ENCODE assay signal across 17 cellular contexts in genomic region chr11:12683857-12684256, GRCh38. TPM values are rescaled to one million over a fixed set of nuclear protein-coding genes. Genes with fewer than 3 reads are reported as not detected.
DNase-seq lines count a peak whose midpoint lies in the region; ATAC-seq and TF ChIP-seq lines count a peak whose summit lies in the region.
"Had no signal": no experiment of that assay in that cellular context is flagged by ENCODE, and none has a peak within 500 bp of the region (broad histone marks: within the 10 kb centered on the region; RNA-seq: fewer than 3 reads in every experiment).

No MANE protein-coding gene starts in this region.

- ATAC-seq in GM18517 (IDR thresholded peaks at IDR 0.05; ENCODE audit: unreplicated experiment) = no peak
- ATAC-seq: activated T-helper 17 cell treated with anti-CD3 and anti-CD28 coated beads, Interleukin-2, amount 50 U/mL, for 72 hours; left cardiac atrium had no signal

- H3K27me3 ChIP-seq in GM23248 (replicated peaks; ENCODE audit: insufficient read depth) (no peaks in the 10 kb centered on the region), iPS-15b (ENCODE audit: control insufficient read depth, insufficient read depth, low read length) (peaks cover 60% of the 10 kb centered on the region), skeletal muscle tissue (ENCODE audit: control insufficient read depth in 3 of 3, insufficient read depth in 3 of 3, low read length in 3 of 3) (no peaks in the 10 kb centered on the region), BE2C (no peaks in the 10 kb centered on the region)

- no peaks in the 10 kb centered on the region for H3K9me2 ChIP-seq in GM23248 (ENCODE audit: insufficient read depth)

- H3K79me2 ChIP-seq in GM23248 (ENCODE audit: insufficient read depth) = peaks cover 99% of the 10 kb centered on the region

- peaks cover 11% of the 10 kb centered on the region; the same call in 1 of the 2 replicates for H4K20me1 ChIP-seq in GM23248 (ENCODE audit: insufficient read depth)

- H3K9me3 ChIP-seq in GM23248 (ENCODE audit: low read depth) (no peaks in the 10 kb centered on the region), iPS-15b (ENCODE audit: control insufficient read depth, insufficient read depth, low read length) (no peaks in the 10 kb centered on the region), skeletal muscle tissue (ENCODE audit: control insufficient read depth in 3 of 3, low read length in 3 of 3) (no peaks in the 10 kb centered on the region), BE2C (no peaks in the 10 kb centered on the region)

- H3K4me3 ChIP-seq in GM23248 (no peak overlapping the region), iPS-15b (ENCODE audit: low read depth, low read length) (peak overlapping the region; percentile 12), skeletal muscle tissue (ENCODE audit: low read length in 3 of 3) (no peak overlapping the region), coronary artery (no peak overlapping the region), BE2C (ENCODE audit: low read depth, low read length) (no peak overlapping the region)

- in situ Hi-C loops in GM23248 (cut with MboI) = no loop called here

- TF ChIP-seq CTCF in coronary artery (IDR thresholded peaks at IDR 0.05) = no peak
- TF ChIP-seq CTCF in BE2C (IDR thresholded peaks at IDR 0.05; ENCODE audit: low read depth, low read length) = no peak

- H3K4me2 ChIP-seq in GM23248 (ENCODE audit: unreplicated experiment) = peak overlapping the region; percentile 72

- peaks cover 70% of the 10 kb centered on the region for H3F3A ChIP-seq in GM23248 (ENCODE audit: insufficient read depth)

- H3K4me1 ChIP-seq in GM23248 (ENCODE audit: insufficient read depth) = peaks cover 79% of the 10 kb centered on the region
- peaks cover 81% of the 10 kb centered on the region for H3K4me1 ChIP-seq in iPS-15b (ENCODE audit: control insufficient read depth, insufficient read depth, low read length)
- H3K4me1 ChIP-seq in skeletal muscle tissue (ENCODE audit: control insufficient read depth in 3 of 3, insufficient read depth in 3 of 3, low read length in 3 of 3) = peaks cover 69 to 85% (median 79%) of the 10 kb centered on the region in 3 donors
- H3K4me1 ChIP-seq in BE2C = peaks cover 26% of the 10 kb centered on the region

- 84 to 86% methylated on average over 6 of the region's 6 CpGs for WGBS in GM23248 (ENCODE audit: low coverage in 1 of 2, low lambda C conversion rate in 2 of 2, missing lambda C conversion rate in 2 of 2), 2 experiments

- no peak overlapping the region for H2AFZ ChIP-seq in GM23248

- DNase-seq in GM23248 (peak; percentile 60), RPMI7951 (ENCODE audit: low read depth) (peak; percentile 57), coronary artery (ENCODE audit: low spot score) (no peak), BE2C (no peak)
- DNase-seq: activated CD8-positive, alpha-beta memory T cell treated with anti-CD3 and anti-CD28 coated beads for 24 hours; DND-41; hippocampal formation; left cardiac atrium; NCI-H1694 treated with DMSO at 0.1 percent for 48 hours; NCI-H510A; posterior cingulate gyrus; substantia nigra had no signal

- H3K36me3 ChIP-seq in GM23248 (ENCODE audit: low read depth) (no peaks in the 10 kb centered on the region), iPS-15b (ENCODE audit: control insufficient read depth, insufficient read depth, low read length) (no peaks in the 10 kb centered on the region), skeletal muscle tissue (ENCODE audit: control insufficient read depth in 3 of 3, insufficient read depth in 3 of 3, low read length in 3 of 3) (no peaks in the 10 kb centered on the region), BE2C (peaks cover 15% of the 10 kb centered on the region)

- no peak overlapping the region for H3K9ac ChIP-seq in GM23248
- H3K9ac ChIP-seq in iPS-15b (ENCODE audit: low read depth, low read length) = no peak overlapping the region
- no peak overlapping the region for H3K9ac ChIP-seq in skeletal muscle tissue (ENCODE audit: low read depth in 1 of 3, low read length in 3 of 3)

- peak overlapping the region; percentile 75 for H3K27ac ChIP-seq in GM23248
- peak overlapping the region; percentile 27 for H3K27ac ChIP-seq in skeletal muscle tissue (ENCODE audit: low read depth, low read length)
- H3K27ac ChIP-seq in coronary artery = no peak overlapping the region
- H3K27ac ChIP-seq: C4-2B had no signal

RNA-seq across cellular contexts. Expression of gene TEAD1, which starts 9.6 kb away (rescaled TPM):
- 144 and 159 TPM in 2 replicates for total RNA-seq in GM23248 (2014; rRNA removed; shearing (Covaris generic))
- 52.3 and 52.4 TPM in 2 replicates for polyA plus RNA-seq in GM23248 (2016; fragmentation: Nextera tagmentation; extraction: Ambion mirVana)
- 51.6 and 53.3 TPM in 2 replicates for total RNA-seq in RPMI7951 (2014; rRNA removed; shearing (Covaris generic))
- 55.3 TPM for total RNA-seq in skeletal muscle tissue
- polyA plus RNA-seq in BE2C (2012; ENCODE audit: insufficient read depth, insufficient read length, low read depth) = 39.2 TPM

Comparison
In these comparisons a context has a peak if more than half of its experiments do, and no peak if none do; other contexts are left out.
1. DNase-seq: peak in GM23248 (single experiment) and RPMI7951 (single experiment); none in coronary artery (single experiment) and BE2C (single experiment).
2. H3K27ac ChIP-seq: peak in GM23248 (single experiment) and skeletal muscle tissue (single experiment); none in coronary artery (0 of 2).